Comparison of ENCODE assay signal across 9 cellular contexts in genomic region chr19:36850646-36851442, GRCh38. TPM values are rescaled to one million over a fixed set of nuclear protein-coding genes. Genes with fewer than 3 reads are reported as not detected.
DNase-seq lines count a peak whose midpoint lies in the region; ATAC-seq and TF ChIP-seq lines count a peak whose summit lies in the region.
"Had no signal": no experiment of that assay in that cellular context is flagged by ENCODE, and none has a peak within 500 bp of the region (broad histone marks: within the 10 kb centered on the region; RNA-seq: fewer than 3 reads in every experiment).

Gene ZNF345 (plus strand): TSS chr19:36850876. CDS start chr19:36876831, 25,955 bp downstream.

- DNase-seq in Caco-2: peak; percentile 38 to 76
- peak; percentile 87 for DNase-seq in OCI-LY7 (ENCODE audit: low spot score)
- DNase-seq in activated T-cell treated with anti-CD3 and anti-CD28 coated beads for 48 hours (ENCODE audit: low read depth): peak; percentile 77
- peak; percentile 94 to 96 for DNase-seq in erythroblast (lab: John Stamatoyannopoulos, UW)
- peak; percentile 89 to 94 (median 91) for DNase-seq in mucosa of descending colon
- DNase-seq in stimulated activated CD8-positive, alpha-beta memory T cell treated with anti-CD3 and anti-CD28 coated beads, Interleukin-2, amount 100 ng/mL, for 48 hours (ENCODE audit: low read depth in 2 of 2): peak; percentile 60 to 68

- peaks cover 22% of the 10 kb centered on the region for H3K9me3 Mint-ChIP-seq in Caco-2 (ENCODE audit: unreplicated experiment)

- H3K4me1 ChIP-seq in Caco-2 (no peaks in the 10 kb centered on the region), HUES64 (ENCODE audit: insufficient read depth, low read length) (no peaks in the 10 kb centered on the region; the same call in 1 of the 2 replicates), OCI-LY7 (ENCODE audit: insufficient read depth, low read length, poor library complexity, severe bottlenecking) (no peaks in the 10 kb centered on the region), mucosa of descending colon (ENCODE audit: low read depth) (peaks cover 9% of the 10 kb centered on the region)

- H3K27ac ChIP-seq in HUES64 (ENCODE audit: low read depth, low read length) (peak within 1 kb of the TSS; percentile 33; the same call in 1 of the 2 replicates), OCI-LY7 (ENCODE audit: low read depth, low read length, poor library complexity, severe bottlenecking) (peak within 1 kb of the TSS; percentile 32)

- POLR2A ChIA-PET in Caco-2 (lab: Charles Lee) (no interaction called here), OCI-LY7 (lab: Charles Lee) (interaction anchor here (0.6 to 1.3 kb wide), 4 partner anchors 9 to 645 kb away, joined by 3 to 4 read pairs (median 3); partner anchors contain the start of gene ZNF527)

- H3K9ac ChIP-seq in HUES64 (ENCODE audit: low read depth, low read length): peak within 1 kb of the TSS; percentile 88

- no peak for TF ChIP-seq CTCF in Caco-2 (IDR thresholded peaks at IDR 0.05; ENCODE audit: insufficient read depth in 1 of 2, low read depth in 1 of 2, low read length in 1 of 2, severe bottlenecking in 1 of 2, unreplicated experiment in 1 of 2)
- no peak for TF ChIP-seq CTCF in OCI-LY7 (conservative IDR thresholded peaks at IDR 0.05; ENCODE audit: low read length)
- no peak for TF ChIP-seq CTCF in mucosa of descending colon (IDR thresholded peaks at IDR 0.05)

- intact Hi-C loops in Caco-2 (cut with micrococcal nuclease; ENCODE audit: unreplicated experiment): no loop called here
- intact Hi-C loops in OCI-LY7 (cut with micrococcal nuclease; ENCODE audit: unreplicated experiment): loop anchor here (5.0 kb wide), 1 partner anchor 366 kb away; the partner anchor contains the start of gene ZNF383
- intact Hi-C loops in mucosa of descending colon (cut with DNase I, micrococcal nuclease): no loop called here

- BruUV-seq in Caco-2 (replicated peaks; lab: Mats Ljungman, UMichigan) (no TSS peak), OCI-LY7 (replicated peaks; lab: Mats Ljungman, UMichigan) (TSS peak; percentile 79)

- WGBS in HUES64: under 1% methylated on average over 42 of the region's 42 CpGs

- no peak within 1 kb of the TSS for H3K27ac Mint-ChIP-seq in Caco-2 (ENCODE audit: unreplicated experiment)
- H3K27ac Mint-ChIP-seq: stimulated activated naive CD8-positive, alpha-beta T cell treated with anti-CD3 and anti-CD28 coated beads, Interleukin-15, Interleukin-2, amounts not matched to agents 100 ng/mL and 50 ng/mL, for 24 hours had no signal

- H3K27me3 Mint-ChIP-seq in Caco-2 (ENCODE audit: insufficient read depth, unreplicated experiment): no peaks in the 10 kb centered on the region
- H3K27me3 Mint-ChIP-seq: stimulated activated naive CD8-positive, alpha-beta T cell treated with anti-CD3 and anti-CD28 coated beads, Interleukin-15, Interleukin-2, amounts not matched to agents 100 ng/mL and 50 ng/mL, for 24 hours had no signal

- peak within 1 kb of the TSS; percentile 76 for H3K4me2 ChIP-seq in OCI-LY7 (ENCODE audit: low read length)

- peak within 1 kb of the TSS; percentile 95 for H2AFZ ChIP-seq in OCI-LY7 (ENCODE audit: low read length)

- H4K20me1 ChIP-seq in OCI-LY7 (ENCODE audit: insufficient read depth, low read length): no peaks in the 10 kb centered on the region

- peak; percentile 66 for TF ChIP-seq POLR2A in erythroblast (IDR thresholded peaks at IDR 0.05; ENCODE audit: low read length)

- H3K79me2 ChIP-seq in OCI-LY7 (ENCODE audit: insufficient read depth, low read depth, low read length): no peaks in the 10 kb centered on the region

- H3K9me2 ChIP-seq in OCI-LY7 (ENCODE audit: insufficient read depth, low read length): no peaks in the 10 kb centered on the region

- ATAC-seq in GM21423 (IDR thresholded peaks at IDR 0.05; ENCODE audit: unreplicated experiment): peak; percentile 75
- peak; percentile 96 for ATAC-seq in mucosa of descending colon

- H3K27me3 ChIP-seq in Caco-2 (replicated peaks; ENCODE audit: control insufficient read depth, insufficient read depth, low read length) (no peaks in the 10 kb centered on the region), HUES64 (ENCODE audit: insufficient read depth, low read length) (no peaks in the 10 kb centered on the region)

- H3K4me3 ChIP-seq in Caco-2 (ENCODE audit: low read depth, low read length): peak within 1 kb of the TSS; percentile 30
- peak within 1 kb of the TSS; percentile 82 for H3K4me3 ChIP-seq in HUES64 (ENCODE audit: low read length)
- H3K4me3 ChIP-seq in OCI-LY7 (ENCODE audit: low read depth, low read length, poor library complexity, severe bottlenecking): peak within 1 kb of the TSS; percentile 73
- H3K4me3 ChIP-seq in mucosa of descending colon: peak within 1 kb of the TSS; percentile 54

- CTCF ChIA-PET in Caco-2 (lab: Charles Lee): no interaction called here
- CTCF ChIA-PET in OCI-LY7 (lab: Charles Lee; ENCODE audit: unreplicated experiment): no interaction called here

- H3K36me3 Mint-ChIP-seq in Caco-2 (ENCODE audit: insufficient read depth, unreplicated experiment): no peaks in the 10 kb centered on the region

- no peak within 1 kb of the TSS for H3K4me3 Mint-ChIP-seq in Caco-2 (ENCODE audit: unreplicated experiment)
- H3K4me3 Mint-ChIP-seq: stimulated activated naive CD8-positive, alpha-beta T cell treated with anti-CD3 and anti-CD28 coated beads, Interleukin-15, Interleukin-2, amounts not matched to agents 100 ng/mL and 50 ng/mL, for 24 hours had no signal

- H3K36me3 ChIP-seq in Caco-2 (ENCODE audit: control insufficient read depth, insufficient read depth, low read length): no peaks in the 10 kb centered on the region
- H3K36me3 ChIP-seq in HUES64 (ENCODE audit: insufficient read depth, low read length): peaks cover 25% of the 10 kb centered on the region
- H3K36me3 ChIP-seq in OCI-LY7 (ENCODE audit: insufficient read depth, low read length): peaks cover 7% of the 10 kb centered on the region; the same call in 1 of the 2 replicates
- no peaks in the 10 kb centered on the region for H3K36me3 ChIP-seq in mucosa of descending colon (ENCODE audit: low read depth)

- H3K4me1 Mint-ChIP-seq in Caco-2 (ENCODE audit: low read depth, unreplicated experiment): no peaks in the 10 kb centered on the region

- peaks cover 20% of the 10 kb centered on the region for H3K9me3 ChIP-seq in Caco-2
- H3K9me3 ChIP-seq in HUES64 (ENCODE audit: insufficient read depth, low read depth, low read length): peaks cover 11% of the 10 kb centered on the region; the same call in 1 of the 2 replicates
- H3K9me3 ChIP-seq in OCI-LY7 (ENCODE audit: low read length): peaks cover 5% of the 10 kb centered on the region; the same call in 1 of the 2 replicates
- H3K9me3 ChIP-seq in mucosa of descending colon: peaks cover 23% of the 10 kb centered on the region

RNA-seq across cellular contexts. Expression of gene ZNF345, which starts in this region (rescaled TPM):
- total RNA-seq in Caco-2 (2022) (0.23 and 0.32 TPM in 2 replicates), OCI-LY7 (2022) (3.0 and 4.3 TPM in 2 replicates), mucosa of descending colon (1 to 10 TPM; 3.4 to 7.8 (median 5.8) TPM)
- polyA plus RNA-seq in HUES64 (2013, experiment 1 of 2): 3.9 TPM
- polyA plus RNA-seq in HUES64 (2013, experiment 2 of 2): 5.7 TPM
- total RNA-seq in OCI-LY7 (2014; rRNA removed; shearing (Covaris generic)): 1.1 and 3.3 TPM in 2 replicates

Comparison
In these comparisons a context has a peak if more than half of its experiments do, and no peak if none do; other contexts are left out.
1. Peak in every context shown above with its lines: DNase-seq, ATAC-seq, H3K4me3 ChIP-seq and H3K27ac ChIP-seq.
2. Peak in DNase-seq and H3K4me3 ChIP-seq in Caco-2; RNA of the gene not detected or under 1 TPM.
3. H3K4me3 ChIP-seq: peak in every context shown above with its lines; median percentile 82 in HUES64; 73 in OCI-LY7; 54 in mucosa of descending colon; 30 in Caco-2.